22 cellular contexts compared by ENCODE assay signal in the genomic region with DNA sequence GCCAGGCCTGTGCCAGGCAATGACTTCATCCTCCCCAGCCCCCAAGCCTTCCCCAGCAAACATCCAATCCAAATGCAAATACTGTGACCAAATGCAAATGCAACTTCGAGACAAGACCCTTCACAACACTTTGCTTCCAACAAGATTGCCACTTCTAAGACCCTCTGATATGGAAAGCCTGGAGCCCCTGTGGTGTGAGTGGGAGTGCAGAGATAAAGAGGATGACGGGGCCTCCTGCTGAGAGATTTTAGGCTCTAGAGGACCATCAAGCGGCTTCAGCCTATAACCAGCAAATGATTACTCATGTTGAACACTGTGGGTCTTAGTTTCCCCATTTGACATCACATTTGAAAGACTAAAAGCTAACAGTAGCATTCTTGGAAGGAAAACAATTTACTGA. TPM values are rescaled to one million over a fixed set of nuclear protein-coding genes. Genes with fewer than 3 reads are reported as not detected.
DNase-seq lines count a peak whose midpoint lies in the region; ATAC-seq and TF ChIP-seq lines count a peak whose summit lies in the region.
"Had no signal": no experiment of that assay in that cellular context is flagged by ENCODE, and none has a peak within 500 bp of the region (broad histone marks: within the 10 kb centered on the region; RNA-seq: fewer than 3 reads in every experiment).

No MANE protein-coding gene starts in this region.

- no peak for ATAC-seq in activated CD8-positive, alpha-beta memory T cell treated with anti-CD3 and anti-CD28 coated beads, Interleukin-2, amount 10 ng/mL, durations not matched to agents 7 days and 5 days
- ATAC-seq: A549, GM12878 had no signal

- H3K9ac ChIP-seq in HUES48 (ENCODE audit: low read depth, low read length), result no peak overlapping the region

- no peak for TF ChIP-seq EP300 in esophagus muscularis mucosa (IDR thresholded peaks at IDR 0.05)

- POLR2A ChIA-PET in CD8-positive, alpha-beta memory T cell (lab: Charles Lee), result no interaction called here

- peaks cover 2% of the 10 kb centered on the region for H3K9me3 Mint-ChIP-seq in activated CD8-positive, alpha-beta memory T cell treated with anti-CD3 and anti-CD28 coated beads, Interleukin-2, amount 10 ng/mL, durations not matched to agents 7 days and 5 days (ENCODE audit: low read depth)
- H3K9me3 Mint-ChIP-seq in osteocyte (ENCODE audit: unreplicated experiment), result peaks cover 14% of the 10 kb centered on the region
- H3K9me3 Mint-ChIP-seq in CD8-positive, alpha-beta memory T cell, result peaks cover 0 to 15% (median 11%) of the 10 kb centered on the region in 5 donors

- H3K36me3 ChIP-seq in HUES48 (ENCODE audit: control insufficient read depth, insufficient read depth, low read length) (no peaks in the 10 kb centered on the region), esophagus muscularis mucosa (no peaks in the 10 kb centered on the region)
- no peaks in the 10 kb centered on the region for H3K36me3 ChIP-seq in CD8-positive, alpha-beta memory T cell (ENCODE audit: insufficient read depth, low read length)
- H3K36me3 ChIP-seq: HAP-1 had no signal

- H3K4me3 ChIP-seq in HUES48 (ENCODE audit: low read depth, low read length), result no peak overlapping the region
- H3K4me3 ChIP-seq in esophagus muscularis mucosa, result no peak overlapping the region
- no peak overlapping the region for H3K4me3 ChIP-seq in CD8-positive, alpha-beta memory T cell (ENCODE audit: low read length)
- H3K4me3 ChIP-seq: A549, GM12878, HAP-1 had no signal

- DNase-seq in activated CD8-positive, alpha-beta memory T cell treated with anti-CD3 and anti-CD28 coated beads, Interleukin-2, amount 10 ng/mL, durations not matched to agents 7 days and 5 days, result peak; percentile 19
- DNase-seq in activated CD8-positive, alpha-beta memory T cell treated with anti-CD3 and anti-CD28 coated beads, Interleukin-2, amount 50 U/mL, for 48 hours, result no peak
- DNase-seq in esophagus muscularis mucosa (ENCODE audit: extremely low spot score) (peak; percentile 47), osteocyte (ENCODE audit: extremely low spot score, unreplicated experiment) (peak; percentile 30), NCI-H1694 treated with DMSO at 0.1 percent for 48 hours (lab: John Stamatoyannopoulos, UW) (no peak), NCI-H2081 treated with DMSO at 0.1 percent for 48 hours (lab: John Stamatoyannopoulos, UW) (no peak)
- DNase-seq in CD8-positive, alpha-beta memory T cell, result no peak
- DNase-seq: 8988T; ACHN; C1 segment of cervical spinal cord; Caco-2; CD4-positive, alpha-beta memory T cell; DMS79; EL; GDM1; GOT3; HFFc6 had no signal

- no peak overlapping the region for H3K4me3 Mint-ChIP-seq in activated CD8-positive, alpha-beta memory T cell treated with anti-CD3 and anti-CD28 coated beads, Interleukin-2, amount 10 ng/mL, durations not matched to agents 7 days and 5 days
- no peak overlapping the region for H3K4me3 Mint-ChIP-seq in osteocyte (ENCODE audit: unreplicated experiment)
- H3K4me3 Mint-ChIP-seq in CD8-positive, alpha-beta memory T cell, result no peak overlapping the region
- H3K4me3 Mint-ChIP-seq: CD4-positive, alpha-beta memory T cell; HFFc6 had no signal

- H3K27ac ChIP-seq in HUES48 (ENCODE audit: low read depth, low read length), result peak overlapping the region; percentile 73
- H3K27ac ChIP-seq in esophagus muscularis mucosa (replicated peaks in 1 of 4), result no peak overlapping the region
- H3K27ac ChIP-seq in CD8-positive, alpha-beta memory T cell (ENCODE audit: low read depth, low read length), result no peak overlapping the region
- H3K27ac ChIP-seq: A549 had no signal

- H3K4me1 Mint-ChIP-seq in activated CD8-positive, alpha-beta memory T cell treated with anti-CD3 and anti-CD28 coated beads, Interleukin-2, amount 10 ng/mL, durations not matched to agents 7 days and 5 days, result no peaks in the 10 kb centered on the region
- no peaks in the 10 kb centered on the region for H3K4me1 Mint-ChIP-seq in osteocyte (ENCODE audit: unreplicated experiment)
- H3K4me1 Mint-ChIP-seq in CD8-positive, alpha-beta memory T cell, result no peaks in the 10 kb centered on the region
- H3K4me1 Mint-ChIP-seq: CD4-positive, alpha-beta memory T cell had no signal

- H3K27me3 ChIP-seq in HUES48 (ENCODE audit: control insufficient read depth, insufficient read depth, low read length), result no peaks in the 10 kb centered on the region
- no peaks in the 10 kb centered on the region for H3K27me3 ChIP-seq in esophagus muscularis mucosa
- H3K27me3 ChIP-seq in CD8-positive, alpha-beta memory T cell (ENCODE audit: insufficient read depth, low read length, poor library complexity, severe bottlenecking), result no peaks in the 10 kb centered on the region

- H3K9me3 ChIP-seq in HUES48 (ENCODE audit: control insufficient read depth, insufficient read depth, low read length) (no peaks in the 10 kb centered on the region), esophagus muscularis mucosa (peaks cover 0 to 21% (median 6%) of the 10 kb centered on the region in 4 donors)
- H3K9me3 ChIP-seq in CD8-positive, alpha-beta memory T cell (ENCODE audit: low read length), result no peaks in the 10 kb centered on the region
- H3K9me3 ChIP-seq: HAP-1 had no signal

- H3K36me3 Mint-ChIP-seq in activated CD8-positive, alpha-beta memory T cell treated with anti-CD3 and anti-CD28 coated beads, Interleukin-2, amount 10 ng/mL, durations not matched to agents 7 days and 5 days, result no peaks in the 10 kb centered on the region
- peaks cover 18% of the 10 kb centered on the region for H3K36me3 Mint-ChIP-seq in osteocyte (ENCODE audit: unreplicated experiment)
- no peaks in the 10 kb centered on the region for H3K36me3 Mint-ChIP-seq in CD8-positive, alpha-beta memory T cell
- H3K36me3 Mint-ChIP-seq: CD4-positive, alpha-beta memory T cell had no signal

- CTCF ChIA-PET in activated CD8-positive, alpha-beta memory T cell treated with anti-CD3 and anti-CD28 coated beads, Interleukin-2, amount 10 ng/mL, durations not matched to agents 7 days and 5 days (lab: Charles Lee), result no interaction called here
- CTCF ChIA-PET in CD8-positive, alpha-beta memory T cell (lab: Charles Lee), result no interaction called here

- TF ChIP-seq POLR2A in esophagus muscularis mucosa (IDR thresholded peaks at IDR 0.05; ENCODE audit: low read depth), result no peak

- no peak overlapping the region for H3K27ac Mint-ChIP-seq in activated CD8-positive, alpha-beta memory T cell treated with anti-CD3 and anti-CD28 coated beads, Interleukin-2, amount 10 ng/mL, durations not matched to agents 7 days and 5 days
- no peak overlapping the region for H3K27ac Mint-ChIP-seq in osteocyte (ENCODE audit: unreplicated experiment)
- no peak overlapping the region for H3K27ac Mint-ChIP-seq in CD8-positive, alpha-beta memory T cell
- H3K27ac Mint-ChIP-seq: CD4-positive, alpha-beta memory T cell; HFFc6 had no signal

- 70% methylated on average over 2 of the region's 3 CpGs for WGBS in esophagus muscularis mucosa

- H3K4me1 ChIP-seq in HUES48 (ENCODE audit: control insufficient read depth, insufficient read depth, low read length) (peaks cover 14% of the 10 kb centered on the region), esophagus muscularis mucosa (no peaks in the 10 kb centered on the region)
- no peaks in the 10 kb centered on the region for H3K4me1 ChIP-seq in CD8-positive, alpha-beta memory T cell (ENCODE audit: insufficient read depth, low read length)
- H3K4me1 ChIP-seq: A549, Caco-2, HAP-1 had no signal

- H3K27me3 Mint-ChIP-seq in activated CD8-positive, alpha-beta memory T cell treated with anti-CD3 and anti-CD28 coated beads, Interleukin-2, amount 10 ng/mL, durations not matched to agents 7 days and 5 days, result no peaks in the 10 kb centered on the region
- H3K27me3 Mint-ChIP-seq in osteocyte (ENCODE audit: unreplicated experiment), result peaks cover 16% of the 10 kb centered on the region
- H3K27me3 Mint-ChIP-seq in CD8-positive, alpha-beta memory T cell, result peaks cover 0 to 4% of the 10 kb centered on the region in 2 donors

- intact Hi-C loops in esophagus muscularis mucosa (cut with DNase I), result no loop called here

- TF ChIP-seq CTCF in esophagus muscularis mucosa (IDR thresholded peaks at IDR 0.05), result no peak
- TF ChIP-seq CTCF in osteocyte (IDR thresholded peaks at IDR 0.05), result no peak

RNA-seq across cellular contexts. Expression of a gene that starts 46.6 kb away (rescaled TPM):
- total RNA-seq in activated CD8-positive, alpha-beta memory T cell treated with anti-CD3 and anti-CD28 coated beads, Interleukin-2, amount 10 ng/mL, durations not matched to agents 7 days and 5 days, result not detected
- total RNA-seq in esophagus muscularis mucosa (under 1 TPM in 1 of 4 donors, not detected in 3; 0.42 TPM), osteocyte (not detected in 2 replicates)
- not detected for total RNA-seq in CD8-positive, alpha-beta memory T cell
- not detected for polyA plus RNA-seq in CD8-positive, alpha-beta memory T cell
- total RNA-seq: CD4-positive, alpha-beta memory T cell; GM12878; HFFc6 had no signal
- polyA plus RNA-seq: A549; BJ; CD4-positive, alpha-beta memory T cell had no signal

Comparison
In these comparisons a context has a peak if more than half of its experiments do, and no peak if none do; other contexts are left out.
1. DNase-seq: peak in activated CD8-positive, alpha-beta memory T cell treated with anti-CD3 and anti-CD28 coated beads, Interleukin-2, amount 10 ng/mL, durations not matched to agents 7 days and 5 days (single experiment), esophagus muscularis mucosa (single experiment) and osteocyte (single experiment); none in activated CD8-positive, alpha-beta memory T cell treated with anti-CD3 and anti-CD28 coated beads, Interleukin-2, amount 50 U/mL, for 48 hours (single experiment), NCI-H1694 treated with DMSO at 0.1 percent for 48 hours (single experiment), NCI-H2081 treated with DMSO at 0.1 percent for 48 hours (single experiment) and CD8-positive, alpha-beta memory T cell (0 of 5).